In genomic region chr19:35628565-35629331, GRCh38 we compare ENCODE assay signal across 8 cellular contexts. TPM values are rescaled to one million over a fixed set of nuclear protein-coding genes. Genes with fewer than 3 reads are reported as not detected.
DNase-seq lines count a peak whose midpoint lies in the region; ATAC-seq and TF ChIP-seq lines count a peak whose summit lies in the region.

TSS of gene RBM42 (plus strand) at chr19:35629036. CDS start at chr19:35629154, 118 bp downstream.

- no peaks in the 10 kb centered on the region for H3K9me3 ChIP-seq in left lung

- no peaks in the 10 kb centered on the region for H3K9me3 Mint-ChIP-seq in dendritic cell treated with granulocyte-macrophage colony-stimulating factor and Interleukin-4, amounts not matched to agents 40 ng/mL and 50 ng/mL, for 4 days

- peaks cover 52% of the 10 kb centered on the region for H3K36me3 Mint-ChIP-seq in dendritic cell treated with granulocyte-macrophage colony-stimulating factor and Interleukin-4, amounts not matched to agents 40 ng/mL and 50 ng/mL, for 4 days (ENCODE audit: low read depth)

- peak; percentile 97 for DNase-seq in NCI-H774 (lab: John Stamatoyannopoulos, UW)
- peak; percentile 95 to 96 for DNase-seq in activated CD4-positive, alpha-beta T cell treated with anti-CD3 and anti-CD28 coated beads, Interleukin-2, amount 50 U/mL, for 4 hours
- DNase-seq in left lung, result peak; percentile 93 to 96
- peak; percentile 92 to 96 for DNase-seq in stimulated activated CD4-positive, alpha-beta T cell treated with anti-CD3 and anti-CD28 coated beads, Interleukin-2, amount 100 ng/mL, for 48 hours

- peak within 1 kb of the TSS; percentile 88 for H3K4me3 Mint-ChIP-seq in dendritic cell treated with granulocyte-macrophage colony-stimulating factor and Interleukin-4, amounts not matched to agents 40 ng/mL and 50 ng/mL, for 4 days

- peaks cover 0 to 36% of the 10 kb centered on the region in 2 donors for H3K36me3 ChIP-seq in left lung

- no peaks in the 10 kb centered on the region for H3K27me3 Mint-ChIP-seq in dendritic cell treated with granulocyte-macrophage colony-stimulating factor and Interleukin-4, amounts not matched to agents 40 ng/mL and 50 ng/mL, for 4 days

- peaks cover 28% of the 10 kb centered on the region for H3K4me1 Mint-ChIP-seq in dendritic cell treated with granulocyte-macrophage colony-stimulating factor and Interleukin-4, amounts not matched to agents 40 ng/mL and 50 ng/mL, for 4 days (ENCODE audit: low read depth)

- intact Hi-C loops in dendritic cell treated with granulocyte-macrophage colony-stimulating factor and Interleukin-4, amounts not matched to agents 40 ng/mL and 50 ng/mL, for 4 days (cut with micrococcal nuclease), result loop anchor here (1.0 to 2.0 kb wide), 3 partner anchors 15 to 20 kb away; partner anchors contain the start of genes COX6B1 and HAUS5
- intact Hi-C loops in left lung (cut with DNase I), result no loop called here

- ATAC-seq in GM19395 (IDR thresholded peaks at IDR 0.05; ENCODE audit: unreplicated experiment) (peak; percentile 93), HG03565 (IDR thresholded peaks at IDR 0.05; ENCODE audit: unreplicated experiment) (peak; percentile 91), left lung (peak; percentile 100)

- H3K4me1 ChIP-seq in left lung, result peaks cover 4 to 29% of the 10 kb centered on the region in 2 donors

- peak within 1 kb of the TSS; percentile 98 for H3K27ac Mint-ChIP-seq in dendritic cell treated with granulocyte-macrophage colony-stimulating factor and Interleukin-4, amounts not matched to agents 40 ng/mL and 50 ng/mL, for 4 days

- peak within 1 kb of the TSS; percentile 92 to 95 for H3K4me3 ChIP-seq in left lung

- peak within 1 kb of the TSS; percentile 86 for H3K27ac ChIP-seq in C4-2B
- peak within 1 kb of the TSS; percentile 90 to 95 for H3K27ac ChIP-seq in left lung

- TF ChIP-seq CTCF in C4-2B (conservative IDR thresholded peaks at IDR 0.05) (no peak), left lung (IDR thresholded peaks at IDR 0.05) (no peak)

- H3K27me3 ChIP-seq in left lung, result no peaks in the 10 kb centered on the region

RNA-seq across cellular contexts. Expression of gene RBM42, which starts in this region (rescaled TPM):
- 10 to 100 TPM; 57.8 to 64.1 TPM for total RNA-seq in left lung

Comparison
In these comparisons a context has a peak if more than half of its experiments do, and no peak if none do; other contexts are left out.
1. Peak in every context shown above with its lines: DNase-seq, ATAC-seq, H3K4me3 ChIP-seq and H3K27ac ChIP-seq.